Comparison of ENCODE assay signal across 8 cellular contexts in the genomic region with DNA sequence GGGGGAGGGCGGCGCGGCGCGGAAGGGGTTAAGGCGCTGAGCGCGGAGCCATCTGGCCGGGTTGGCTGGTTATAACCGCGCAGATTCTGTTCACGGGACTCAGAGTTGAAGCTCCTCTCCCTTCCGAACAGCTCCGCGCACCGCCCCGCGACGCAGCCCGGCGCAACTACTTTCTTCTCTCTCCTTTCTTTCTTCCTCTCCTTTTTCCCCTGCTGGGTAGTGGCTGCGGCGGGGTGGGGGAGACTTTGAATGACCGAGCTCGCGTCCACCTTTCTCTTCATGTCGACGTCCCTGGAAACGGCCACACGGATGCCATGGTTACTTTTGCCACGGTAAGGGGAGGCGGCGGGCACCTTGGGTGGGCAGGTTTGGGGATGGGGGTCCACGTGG. TPM values are rescaled to one million over a fixed set of nuclear protein-coding genes. Genes with fewer than 3 reads are reported as not detected.
A peak's percentile ranks its signal among the peaks of the same experiment; 100 is the strongest.
DNase-seq lines count a peak whose midpoint lies in the region; ATAC-seq lines count a peak whose summit lies in the region.

A gene (plus strand): TSS at position 98 of the 390 bp plus-strand sequence. CDS start 217 bp downstream, at position 315.

- H3K27ac Mint-ChIP-seq in activated CD8-positive, alpha-beta memory T cell treated with anti-CD3 and anti-CD28 coated beads, Interleukin-2, amount 10 ng/mL, durations not matched to agents 7 days and 5 days: peak within 1 kb of the TSS; percentile 39
- no peak within 1 kb of the TSS for H3K27ac Mint-ChIP-seq in activated T-helper 17 cell treated with anti-CD3 and anti-CD28 coated beads, Interleukin-2, amount 50 U/mL, for 72 hours
- H3K27ac Mint-ChIP-seq in stimulated activated naive B cell treated with anti-CD40 and anti-IgM and Interleukin-4, amounts not matched to agents 10 μg/mL and 1 μg/mL and 100 μg/mL, for 72 hours: peak within 1 kb of the TSS; percentile 68

- peaks cover 3% of the 10 kb centered on the region for H3K4me1 Mint-ChIP-seq in activated CD8-positive, alpha-beta memory T cell treated with anti-CD3 and anti-CD28 coated beads, Interleukin-2, amount 10 ng/mL, durations not matched to agents 7 days and 5 days
- no peaks in the 10 kb centered on the region for H3K4me1 Mint-ChIP-seq in activated T-helper 17 cell treated with anti-CD3 and anti-CD28 coated beads, Interleukin-2, amount 50 U/mL, for 72 hours
- H3K4me1 Mint-ChIP-seq in stimulated activated naive B cell treated with anti-CD40 and anti-IgM and Interleukin-4, amounts not matched to agents 10 μg/mL and 1 μg/mL and 100 μg/mL, for 72 hours: peaks cover 8 to 33% of the 10 kb centered on the region in 2 donors

- no peak within 1 kb of the TSS for H3K4me3 Mint-ChIP-seq in activated CD8-positive, alpha-beta memory T cell treated with anti-CD3 and anti-CD28 coated beads, Interleukin-2, amount 10 ng/mL, durations not matched to agents 7 days and 5 days
- peak within 1 kb of the TSS; percentile 14 for H3K4me3 Mint-ChIP-seq in activated T-helper 17 cell treated with anti-CD3 and anti-CD28 coated beads, Interleukin-2, amount 50 U/mL, for 72 hours
- peak within 1 kb of the TSS; percentile 68 to 76 for H3K4me3 Mint-ChIP-seq in stimulated activated naive B cell treated with anti-CD40 and anti-IgM and Interleukin-4, amounts not matched to agents 10 μg/mL and 1 μg/mL and 100 μg/mL, for 72 hours

- no peaks in the 10 kb centered on the region for H3K9me3 ChIP-seq in iPS-18a (ENCODE audit: control insufficient read depth, low read depth, low read length)

- no peaks in the 10 kb centered on the region for H3K36me3 Mint-ChIP-seq in activated CD8-positive, alpha-beta memory T cell treated with anti-CD3 and anti-CD28 coated beads, Interleukin-2, amount 10 ng/mL, durations not matched to agents 7 days and 5 days
- H3K36me3 Mint-ChIP-seq in activated T-helper 17 cell treated with anti-CD3 and anti-CD28 coated beads, Interleukin-2, amount 50 U/mL, for 72 hours (ENCODE audit: low read depth): peaks cover 5% of the 10 kb centered on the region
- no peaks in the 10 kb centered on the region for H3K36me3 Mint-ChIP-seq in stimulated activated naive B cell treated with anti-CD40 and anti-IgM and Interleukin-4, amounts not matched to agents 10 μg/mL and 1 μg/mL and 100 μg/mL, for 72 hours

- H3K36me3 ChIP-seq in iPS-18a (ENCODE audit: control insufficient read depth, low read depth, low read length): no peaks in the 10 kb centered on the region

- H3K4me3 ChIP-seq in iPS-18a (ENCODE audit: low read length): peak within 1 kb of the TSS; percentile 70

- no peak within 1 kb of the TSS for H3K27ac ChIP-seq in iPS-18a (ENCODE audit: low read length)

- H3K9me3 Mint-ChIP-seq in activated CD8-positive, alpha-beta memory T cell treated with anti-CD3 and anti-CD28 coated beads, Interleukin-2, amount 10 ng/mL, durations not matched to agents 7 days and 5 days (ENCODE audit: low read depth): no peaks in the 10 kb centered on the region
- H3K9me3 Mint-ChIP-seq in activated T-helper 17 cell treated with anti-CD3 and anti-CD28 coated beads, Interleukin-2, amount 50 U/mL, for 72 hours: no peaks in the 10 kb centered on the region
- no peaks in the 10 kb centered on the region for H3K9me3 Mint-ChIP-seq in stimulated activated naive B cell treated with anti-CD40 and anti-IgM and Interleukin-4, amounts not matched to agents 10 μg/mL and 1 μg/mL and 100 μg/mL, for 72 hours

- H3K4me1 ChIP-seq in iPS-18a (ENCODE audit: control insufficient read depth, low read depth, low read length): peaks cover 31% of the 10 kb centered on the region

- peak within 1 kb of the TSS; percentile 41 for H3K9ac ChIP-seq in iPS-18a (ENCODE audit: low read length)

- CTCF ChIA-PET in activated CD8-positive, alpha-beta memory T cell treated with anti-CD3 and anti-CD28 coated beads, Interleukin-2, amount 10 ng/mL, durations not matched to agents 7 days and 5 days (lab: Charles Lee): no interaction called here

- H3K27me3 Mint-ChIP-seq in activated CD8-positive, alpha-beta memory T cell treated with anti-CD3 and anti-CD28 coated beads, Interleukin-2, amount 10 ng/mL, durations not matched to agents 7 days and 5 days: peaks cover 52% of the 10 kb centered on the region
- H3K27me3 Mint-ChIP-seq in activated T-helper 17 cell treated with anti-CD3 and anti-CD28 coated beads, Interleukin-2, amount 50 U/mL, for 72 hours: peaks cover 38% of the 10 kb centered on the region
- H3K27me3 Mint-ChIP-seq in stimulated activated naive B cell treated with anti-CD40 and anti-IgM and Interleukin-4, amounts not matched to agents 10 μg/mL and 1 μg/mL and 100 μg/mL, for 72 hours: peaks cover 16 to 46% of the 10 kb centered on the region in 2 donors

- no peak for DNase-seq in activated CD8-positive, alpha-beta memory T cell treated with anti-CD3 and anti-CD28 coated beads, Interleukin-2, amount 10 ng/mL, durations not matched to agents 7 days and 5 days
- DNase-seq in activated CD8-positive, alpha-beta memory T cell treated with anti-CD3 and anti-CD28 coated beads, Interleukin-2, amount 50 U/mL, for 48 hours: no peak
- DNase-seq in stimulated activated naive B cell treated with anti-CD40 and anti-IgM and Interleukin-4, amounts not matched to agents 10 μg/mL and 1 μg/mL and 100 μg/mL, for 72 hours: no peak
- no peak for DNase-seq in activated effector memory CD4-positive, alpha-beta T cell treated with anti-CD3 and anti-CD28 coated beads, Interleukin-2, amount 50 U/mL, for 16 hours
- DNase-seq in SIG-M5 (lab: John Stamatoyannopoulos, UW): no peak

- no peak for ATAC-seq in activated CD8-positive, alpha-beta memory T cell treated with anti-CD3 and anti-CD28 coated beads, Interleukin-2, amount 10 ng/mL, durations not matched to agents 7 days and 5 days
- no peak for ATAC-seq in activated T-helper 17 cell treated with anti-CD3 and anti-CD28 coated beads, Interleukin-2, amount 50 U/mL, for 72 hours (replicated peaks)
- ATAC-seq in stimulated activated naive B cell treated with anti-CD40 and anti-IgM and Interleukin-4, amounts not matched to agents 10 μg/mL and 1 μg/mL and 100 μg/mL, for 72 hours (replicated peaks): no peak
- no peak for ATAC-seq in GM21367 (IDR thresholded peaks at IDR 0.05; ENCODE audit: unreplicated experiment)

- H3K27me3 ChIP-seq in iPS-18a (ENCODE audit: control insufficient read depth, insufficient read depth, low read length): peaks cover 83% of the 10 kb centered on the region

RNA-seq across cellular contexts. Expression of the gene that starts here (rescaled TPM):
- not detected for total RNA-seq in activated CD8-positive, alpha-beta memory T cell treated with anti-CD3 and anti-CD28 coated beads, Interleukin-2, amount 10 ng/mL, durations not matched to agents 7 days and 5 days
- total RNA-seq in activated T-helper 17 cell treated with anti-CD3 and anti-CD28 coated beads, Interleukin-2, amount 50 U/mL, for 72 hours: not detected
